Comparison of ENCODE assay signal across 8 cellular contexts in genomic region chr17:7573324-7574080, GRCh38. TPM values are rescaled to one million over a fixed set of nuclear protein-coding genes. Genes with fewer than 3 reads are reported as not detected.
DNase-seq lines count a peak whose midpoint lies in the region; ATAC-seq and TF ChIP-seq lines count a peak whose summit lies in the region.

No MANE protein-coding gene starts in this region.

- no peak for TF ChIP-seq CTCF in epithelial cell of proximal tubule (conservative IDR thresholded peaks at IDR 0.05; ENCODE audit: low read depth, low read length)

- peak; percentile 91 for DNase-seq in EL
- peak; percentile 67 for DNase-seq in HS-5 (ENCODE audit: low read depth)
- peak; percentile 97 for DNase-seq in OCI-M1 (lab: John Stamatoyannopoulos, UW)
- peak; percentile 87 for DNase-seq in activated T-cell treated with anti-CD3 and anti-CD28 coated beads for 4 hours
- no peak for DNase-seq in epithelial cell of proximal tubule (ENCODE audit: low read depth)
- DNase-seq in mucosa of gallbladder (ENCODE audit: low spot score), result peak; percentile 86
- DNase-seq in stimulated activated CD8-positive, alpha-beta memory T cell treated with anti-CD3 and anti-CD28 coated beads, Interleukin-2, amount 100 ng/mL, for 48 hours (ENCODE audit: low read depth in 2 of 2), result peak; percentile 82 to 88

- peak overlapping the region; percentile 85 for H3K4me3 ChIP-seq in epithelial cell of proximal tubule (ENCODE audit: low read depth, low read length)

- no peak for ATAC-seq in HG03521 (IDR thresholded peaks at IDR 0.05; ENCODE audit: unreplicated experiment)

RNA-seq across cellular contexts. Expression of gene CD68, which starts 5.9 kb away (rescaled TPM):
- total RNA-seq in epithelial cell of proximal tubule, result 10.7 and 16.7 TPM in 2 replicates
- 75.3 TPM for total RNA-seq in mucosa of gallbladder

RNA-seq across cellular contexts. Expression of gene MPDU1, which starts 10.2 kb away (rescaled TPM):
- 236 and 272 TPM in 2 replicates for total RNA-seq in epithelial cell of proximal tubule
- 76.4 TPM for total RNA-seq in mucosa of gallbladder

RNA-seq across cellular contexts. Expression of gene SENP3, which starts 11.8 kb away (rescaled TPM):
- total RNA-seq in epithelial cell of proximal tubule, result 62.9 and 113 TPM in 2 replicates
- total RNA-seq in mucosa of gallbladder, result 46.6 TPM

RNA-seq across cellular contexts. Expression of gene TNFSF13, which starts 15.0 kb away (rescaled TPM):
- total RNA-seq in epithelial cell of proximal tubule (5.2 and 6.4 TPM in 2 replicates), mucosa of gallbladder (120 TPM)

RNA-seq across cellular contexts. Expression of gene SOX15, which starts 16.4 kb away (rescaled TPM):
- 18.7 and 19.0 TPM in 2 replicates for total RNA-seq in epithelial cell of proximal tubule
- total RNA-seq in mucosa of gallbladder, result 3.1 TPM
